In genomic region chr9:31740705-31741104, GRCh38 we compare ENCODE assay signal across 17 cellular contexts.
"Had no signal": no experiment of that assay in that cellular context is flagged by ENCODE, and none has a peak within 500 bp of the region (broad histone marks: within the 10 kb centered on the region; RNA-seq: fewer than 3 reads in every experiment).

No MANE protein-coding gene starts in this region.

- DNase-seq: effector memory CD4-positive, alpha-beta T cell; esophagus squamous epithelium; gastrocnemius medialis; heart right ventricle; hypothalamus; islet precursor cell; mucosa of descending colon; naive thymus-derived CD8-positive, alpha-beta T cell; psoas muscle; retina; right lobe of liver; stimulated activated CD4-positive, alpha-beta T cell treated with anti-CD3 and anti-CD28 coated beads, Interleukin-4, amount 100 ng/mL, for 24 hours; testis had no signal

- H3K36me3 ChIP-seq: esophagus squamous epithelium, gastrocnemius medialis, heart right ventricle, neutrophil, right lobe of liver, tibial nerve had no signal

- H3K27ac ChIP-seq: esophagus squamous epithelium, gastrocnemius medialis, heart right ventricle, neutrophil, psoas muscle, right lobe of liver, testis, tibial nerve had no signal

- ATAC-seq: gastrocnemius medialis; heart right ventricle; left lobe of liver; mucosa of descending colon; naive thymus-derived CD8-positive, alpha-beta T cell; psoas muscle; right lobe of liver; stimulated activated memory B cell treated with anti-CD40 and anti-IgM and Interleukin-4, amounts not matched to agents 10 μg/mL and 1 μg/mL and 100 μg/mL, for 72 hours had no signal

- H3K4me1 ChIP-seq: esophagus squamous epithelium, gastrocnemius medialis, heart right ventricle, psoas muscle, right lobe of liver, testis, tibial nerve had no signal

- H3K9me3 ChIP-seq: esophagus squamous epithelium, gastrocnemius medialis, heart right ventricle, mucosa of descending colon, neutrophil, psoas muscle, right lobe of liver, testis, tibial nerve had no signal

- H3K27me3 ChIP-seq: esophagus squamous epithelium, gastrocnemius medialis, heart right ventricle, neutrophil, right lobe of liver, testis, tibial nerve had no signal

- H3K4me3 ChIP-seq: esophagus squamous epithelium, gastrocnemius medialis, heart right ventricle, mucosa of descending colon, psoas muscle, right lobe of liver, testis, tibial nerve had no signal
